29 cellular contexts compared by ENCODE assay signal in genomic region chr12:6888360-6888759, GRCh38. TPM values are rescaled to one million over a fixed set of nuclear protein-coding genes. Genes with fewer than 3 reads are reported as not detected.
DNase-seq lines count a peak whose midpoint lies in the region; ATAC-seq, FAIRE-seq and TF ChIP-seq lines count a peak whose summit lies in the region.
"Had no signal": no experiment of that assay in that cellular context is flagged by ENCODE, and none has a peak within 500 bp of the region (broad histone marks: within the 10 kb centered on the region; RNA-seq: fewer than 3 reads in every experiment).

No MANE protein-coding gene starts in this region.

- H3K27me3 ChIP-seq in K562 (ENCODE audit: control insufficient read depth in 2 of 2, insufficient read depth in 2 of 2, low read length in 2 of 2) (no peaks in the 10 kb centered on the region), transverse colon (no peaks in the 10 kb centered on the region), gastroesophageal sphincter (no peaks in the 10 kb centered on the region)
- H3K27me3 ChIP-seq: adrenal gland, uterus had no signal

- H3K4me3 Mint-ChIP-seq in nephron = peak overlapping the region; percentile 17 to 45 (median 18)
- H3K4me3 Mint-ChIP-seq: activated naive CD4-positive, alpha-beta T cell treated with anti-CD3 and anti-CD28 coated beads, Interleukin-2, amount 10 ng/mL, durations not matched to agents 7 days and 5 days; activated T-helper 17 cell treated with anti-CD3 and anti-CD28 coated beads, Interleukin-2, amount 50 U/mL, for 72 hours had no signal

- BruUV-seq in K562 (replicated peaks; lab: Mats Ljungman, UMichigan) = no TSS peak

- H3K27me3 Mint-ChIP-seq in nephron (ENCODE audit: low read depth) = peaks cover 4% of the 10 kb centered on the region
- H3K27me3 Mint-ChIP-seq: activated naive CD4-positive, alpha-beta T cell treated with anti-CD3 and anti-CD28 coated beads, Interleukin-2, amount 10 ng/mL, durations not matched to agents 7 days and 5 days; activated T-helper 17 cell treated with anti-CD3 and anti-CD28 coated beads, Interleukin-2, amount 50 U/mL, for 72 hours had no signal

- H3K36me3 Mint-ChIP-seq in nephron (ENCODE audit: low read depth) = peaks cover 7% of the 10 kb centered on the region

- DNase-seq in A549 (ENCODE audit: low read depth in 1 of 2, low spot score in 1 of 2) = no peak
- DNase-seq in H4 (ENCODE audit: low spot score) = peak; percentile 2
- DNase-seq in K562 (ENCODE audit: extremely low read depth in 1 of 4, low spot score in 3 of 4) = no peak
- DNase-seq in transverse colon = no peak
- no peak for DNase-seq in COLO668 (lab: John Stamatoyannopoulos, UW; ENCODE audit: unreplicated experiment)
- DNase-seq: activated CD4-positive, alpha-beta T cell treated with anti-CD3 and anti-CD28 coated beads, Interleukin-2, amount 50 U/mL, for 48 hours; activated naive CD4-positive, alpha-beta T cell treated with anti-CD3 and anti-CD28 coated beads, Interleukin-2, amount 10 ng/mL, durations not matched to agents 7 days and 5 days; C1 segment of cervical spinal cord; Calu3; cerebellar nuclear complex; dermis blood vessel endothelial cell; Kasumi-1; left cardiac atrium; NCI-H1417 treated with DMSO at 0.1 percent for 48 hours; NCI-H2029 treated with DMSO at 0.1 percent for 48 hours; NCI-H2227 treated with DMSO at 0.1 percent for 48 hours; NCI-H526; OCI-M1; stimulated activated naive CD4-positive, alpha-beta T cell treated with Interleukin-2 at 50 U/mL for 16 hours; uterus had no signal

- TF ChIP-seq EP300 in A549 (IDR thresholded peaks at IDR 0.05) (no peak), K562 (IDR thresholded peaks at IDR 0.05; ENCODE audit: low read length) (no peak), transverse colon (IDR thresholded peaks at IDR 0.05; ENCODE audit: low read depth) (no peak), gastroesophageal sphincter (IDR thresholded peaks at IDR 0.05) (no peak)

- H3K9me1 ChIP-seq in K562 (ENCODE audit: control insufficient read depth, insufficient read depth, low read length) = no peaks in the 10 kb centered on the region

- CTCF ChIA-PET in A549 (lab: Yijun Ruan, JAX) (interaction anchor here (1.1 to 9.5 kb wide), 2 partner anchors 13 to 35 kb away, joined by 3 to 399 read pairs; partner anchors contain the start of genes SPSB2 and TPI1), K562 (lab: Yijun Ruan, JAX; ENCODE audit: low intra/inter-chr PET ratio) (no interaction called here)

- H3K4me1 ChIP-seq in A549 = peaks cover 56% of the 10 kb centered on the region
- peaks cover 12 to 23% of the 10 kb centered on the region in 2 experiments; a peak in 4 of 5 replicates for H3K4me1 ChIP-seq in K562 (replicated peaks in 1 of 2; ENCODE audit: control insufficient read depth in 2 of 2, insufficient read depth in 2 of 2, low read length in 2 of 2)
- H3K4me1 ChIP-seq in transverse colon = peaks cover 3 to 21% (median 16%) of the 10 kb centered on the region in 4 donors
- peaks cover 0 to 19% (median 4%) of the 10 kb centered on the region in 3 donors for H3K4me1 ChIP-seq in gastroesophageal sphincter
- H3K4me1 ChIP-seq: uterus had no signal

- H3K36me3 ChIP-seq in K562 (ENCODE audit: control insufficient read depth, insufficient read depth, low read length) (peaks cover 14% of the 10 kb centered on the region; the same call in 1 of the 3 replicates), transverse colon (no peaks in the 10 kb centered on the region), gastroesophageal sphincter (peaks cover 0 to 24% of the 10 kb centered on the region in 2 donors)
- H3K36me3 ChIP-seq: uterus had no signal

- H2AFZ ChIP-seq in K562 (ENCODE audit: low read depth, low read length) = no peak overlapping the region
- H2AFZ ChIP-seq: parathyroid adenoma had no signal

- H3K4me1 Mint-ChIP-seq in nephron = peaks cover 13% of the 10 kb centered on the region

- no peak for TF ChIP-seq POLR2A in A549 (IDR thresholded peaks at IDR 0.05; ENCODE audit: low read length)
- no peak for TF ChIP-seq POLR2A in K562 (conservative IDR thresholded peaks at IDR 0.05)
- no peak for TF ChIP-seq POLR2A in transverse colon (IDR thresholded peaks at IDR 0.05)
- no peak for TF ChIP-seq POLR2A in gastroesophageal sphincter (IDR thresholded peaks at IDR 0.05)

- no peaks in the 10 kb centered on the region for H3K9me3 Mint-ChIP-seq in nephron
- H3K9me3 Mint-ChIP-seq: activated naive CD4-positive, alpha-beta T cell treated with anti-CD3 and anti-CD28 coated beads, Interleukin-2, amount 10 ng/mL, durations not matched to agents 7 days and 5 days; activated T-helper 17 cell treated with anti-CD3 and anti-CD28 coated beads, Interleukin-2, amount 50 U/mL, for 72 hours had no signal

- no peak for FAIRE-seq in A549 (lab: Jason Lieb, UNC)
- no peak for FAIRE-seq in K562 (lab: Jason Lieb, UNC)
- FAIRE-seq: endometrium, frontal cortex had no signal

- H3K79me2 ChIP-seq in K562 (ENCODE audit: control insufficient read depth, insufficient read depth, low read length) = 0 out of 3 replicates have a peak, but pooled peaks cover 2% of the 10 kb centered on the region
- H3K79me2 ChIP-seq: parathyroid adenoma had no signal

- H3K4me3 ChIP-seq in A549 (no peak overlapping the region), K562 (no peak overlapping the region), transverse colon (no peak overlapping the region), gastroesophageal sphincter (no peak overlapping the region)
- H3K4me3 ChIP-seq: adrenal gland, lung, smooth muscle cell, uterus had no signal

- H3K27ac Mint-ChIP-seq in nephron = peak overlapping the region; percentile 58 to 75 (median 63)
- H3K27ac Mint-ChIP-seq: activated naive CD4-positive, alpha-beta T cell treated with anti-CD3 and anti-CD28 coated beads, Interleukin-2, amount 10 ng/mL, durations not matched to agents 7 days and 5 days; activated T-helper 17 cell treated with anti-CD3 and anti-CD28 coated beads, Interleukin-2, amount 50 U/mL, for 72 hours had no signal

- POLR2A ChIA-PET in A549 (lab: Yijun Ruan, JAX) (no interaction called here), K562 (lab: Yijun Ruan, JAX) (interaction anchor here (0.6 to 1.4 kb wide), 2 partner anchors 15 to 20 kb away, joined by 3 to 5 read pairs; partner anchors contain the start of gene SPSB2)

- H3K4me2 ChIP-seq in A549 (no peak overlapping the region), K562 (ENCODE audit: insufficient read depth, low read length) (no peak overlapping the region)
- H3K4me2 ChIP-seq: smooth muscle cell had no signal

- TF ChIP-seq CTCF in A549 (IDR thresholded peaks at IDR 0.05) = no peak
- TF ChIP-seq CTCF in K562 (IDR thresholded peaks at IDR 0.05 in 2 of 3, conservative IDR thresholded peaks at IDR 0.05 in 1 of 3; ENCODE audit: insufficient read depth in 2 of 3, low read depth in 1 of 3, low read length in 3 of 3) = no peak
- no peak for TF ChIP-seq CTCF in nephron (IDR thresholded peaks at IDR 0.05; ENCODE audit: unreplicated experiment in 3 of 3)
- no peak for TF ChIP-seq CTCF in transverse colon (IDR thresholded peaks at IDR 0.05)
- no peak for TF ChIP-seq CTCF in gastroesophageal sphincter (IDR thresholded peaks at IDR 0.05)

- peak overlapping the region; percentile 91 to 94 for H3K27ac ChIP-seq in A549
- H3K27ac ChIP-seq in K562 (ENCODE audit: extremely low read depth, low read depth, low read length) = no peak overlapping the region
- no peak overlapping the region for H3K27ac ChIP-seq in transverse colon
- H3K27ac ChIP-seq in gastroesophageal sphincter = no peak overlapping the region
- H3K27ac ChIP-seq: adrenal gland, parathyroid adenoma, uterus had no signal

- H3K9me3 ChIP-seq in A549 (no peaks in the 10 kb centered on the region), K562 (replicated peaks; ENCODE audit: control insufficient read depth, insufficient read depth, low read depth, low read length) (no peaks in the 10 kb centered on the region), transverse colon (no peaks in the 10 kb centered on the region), gastroesophageal sphincter (no peaks in the 10 kb centered on the region)
- H3K9me3 ChIP-seq: adrenal gland, uterus had no signal

- no peak overlapping the region for H3K9ac ChIP-seq in K562 (ENCODE audit: insufficient read depth in 1 of 2, low read depth in 2 of 2, low read length in 2 of 2)
- H3K9ac ChIP-seq: parathyroid adenoma had no signal

- in situ Hi-C loops in K562 (cut with MboI) (no loop called here), transverse colon (cut with MboI; ENCODE audit: low pct_ligation_motif_present in 1 of 4, low pct_unique_long_range_greater_than_20kb in 1 of 4, low sequenced_read_pairs in 3 of 4) (no loop called here)

- TF ChIP-seq RAD21 in A549 (conservative IDR thresholded peaks at IDR 0.05 in 1 of 2, IDR thresholded peaks at IDR 0.05 in 1 of 2) (no peak), K562 (CRISPR knock-in tag; conservative IDR thresholded peaks at IDR 0.05 in 1 of 2, IDR thresholded peaks at IDR 0.05 in 1 of 2) (no peak)

- ATAC-seq in A549 = no peak
- no peak for ATAC-seq in K562
- ATAC-seq in gastroesophageal sphincter = no peak
- ATAC-seq: activated T-helper 17 cell treated with anti-CD3 and anti-CD28 coated beads, Interleukin-2, amount 50 U/mL, for 72 hours; left cardiac atrium had no signal

- H4K20me1 ChIP-seq in K562 (replicated peaks; ENCODE audit: control insufficient read depth, insufficient read depth, low read length) = no peaks in the 10 kb centered on the region

- intact Hi-C loops in K562 (cut with micrococcal nuclease) = no loop called here
- intact Hi-C loops in transverse colon (cut with DNase I; ENCODE audit: low total_unique reads) = no loop called here

- WGBS in A549 (ENCODE audit: missing lambda C conversion rate) = 92% methylated on average over 2 of the region's 2 CpGs
- WGBS in K562 (ENCODE audit: insufficient coverage, low coverage, missing lambda C conversion rate) = 88% methylated on average over 2 of the region's 2 CpGs
- WGBS in transverse colon (ENCODE audit: low coverage in 1 of 2), 2 donors = 70 to 92% methylated on average over 1 to 2 of the region's 2 CpGs
- 100% methylated on average over 1 to 2 of the region's 2 CpGs for WGBS in gastroesophageal sphincter (ENCODE audit: low coverage in 1 of 2), 2 donors

RNA-seq across cellular contexts. Expression of gene SPSB2, which starts 15.3 kb away (rescaled TPM):
- 15.3 and 16.8 TPM in 2 replicates for polyA plus RNA-seq in A549 (2011; rRNA removed)
- polyA plus RNA-seq in A549 (2012; cell fraction: cytosol; rRNA removed) = 42.8 and 51.9 TPM in 2 replicates
- 44.4 and 50.4 TPM in 2 replicates for polyA plus RNA-seq in A549 (2012; cell fraction: nucleus; rRNA removed)
- polyA plus RNA-seq in A549 (2017; fragmentation: RNase III; extraction: RNeasy Plus Mini Kit Qiagen cat#74134 plus additional on column Dnase treatment) = 20.8 to 22.1 TPM (median 21.8 TPM) in 3 replicates
- polyA minus RNA-seq in A549 (2011; rRNA and poly(A)+ RNA removed) = 8.9 and 9.8 TPM in 2 replicates
- total RNA-seq in H4 (2014; rRNA removed; shearing (Covaris generic)) = 10.8 TPM in 2 replicates
- 1.5 and 5.5 TPM in 2 replicates for total RNA-seq in K562 (2011; cell fraction: chromatin; rRNA removed; ENCODE audit: low replicate concordance)
- total RNA-seq in K562 (2011; cell fraction: nucleolus; rRNA removed) = 4.5 and 5.3 TPM in 2 replicates
- total RNA-seq in K562 (2011; cell fraction: nucleoplasm; rRNA removed) = 4.0 and 5.6 TPM in 2 replicates
- total RNA-seq in K562 (2014; rRNA removed) = 8.9 and 10.6 TPM in 2 replicates
- 1.3 and 1.6 TPM in 2 replicates for total RNA-seq in K562 (2014; rRNA removed; fragmentation: Illumina TruSeq; extraction: Trizol)
- total RNA-seq in K562 (2015; rRNA removed; fragmentation: Illumina TruSeq; extraction: Trizol) = 7.2 and 7.9 TPM in 2 replicates
- 7.5 and 9.4 TPM in 2 replicates for total RNA-seq in K562 (2021)
- polyA plus RNA-seq in K562 (2011; rRNA removed) = 1.9 and 3.0 TPM in 2 replicates
- polyA plus RNA-seq in K562 (2011; cell fraction: cytosol; rRNA removed) = 5.1 and 8.3 TPM in 2 replicates
- polyA plus RNA-seq in K562 (2011; cell fraction: nucleus; rRNA removed) = 5.3 and 7.2 TPM in 2 replicates
- 5.7 and 6.2 TPM in 2 replicates for polyA plus RNA-seq in K562 (2012)
- 1.4 and 5.5 TPM in 2 replicates for polyA plus RNA-seq in K562 (2014; fragmentation: Illumina TruSeq; extraction: Trizol)
- polyA plus RNA-seq in K562 (2014; fragmentation: Nextera tagmentation; extraction: Ambion mirVana) = under 1 TPM; 0.10 to 0.29 TPM
- polyA plus RNA-seq in K562 (2014; rRNA removed) = 10.5 and 13.7 TPM in 2 replicates
- polyA minus RNA-seq in K562 (2011; rRNA and poly(A)+ RNA removed) = 0.70 and 1.5 TPM in 2 replicates
- 2.0 and 2.5 TPM in 2 replicates for polyA minus RNA-seq in K562 (2011; cell fraction: cytosol; rRNA and poly(A)+ RNA removed)
- polyA minus RNA-seq in K562 (2011; cell fraction: nucleus; rRNA and poly(A)+ RNA removed) = 4.8 and 6.1 TPM in 2 replicates
- total RNA-seq in transverse colon = 10 to 100 TPM in 2 of 4 donors, 1 to 10 TPM in 2; 4.5 to 21.0 (median 8.2) TPM
- 10 to 100 TPM in 1 of 4 donors, 1 to 10 TPM in 3; 7.4 to 10.7 (median 8.1) TPM for total RNA-seq in gastroesophageal sphincter

RNA-seq across cellular contexts. Expression of gene LRRC23, which starts 16.3 kb away (rescaled TPM):
- polyA plus RNA-seq in A549 (2011; rRNA removed) = 33.3 and 40.4 TPM in 2 replicates
- polyA plus RNA-seq in A549 (2012; cell fraction: cytosol; rRNA removed) = 19.4 and 20.2 TPM in 2 replicates
- 11.1 and 15.2 TPM in 2 replicates for polyA plus RNA-seq in A549 (2012; cell fraction: nucleus; rRNA removed)
- 17.2 to 19.1 TPM (median 19.1 TPM) in 3 replicates for polyA plus RNA-seq in A549 (2017; fragmentation: RNase III; extraction: RNeasy Plus Mini Kit Qiagen cat#74134 plus additional on column Dnase treatment)
- polyA minus RNA-seq in A549 (2011; rRNA and poly(A)+ RNA removed) = 16.6 and 22.1 TPM in 2 replicates
- 4.1 and 12.2 TPM in 2 replicates for total RNA-seq in H4 (2014; rRNA removed; shearing (Covaris generic))
- 9.1 and 10.2 TPM in 2 replicates for total RNA-seq in K562 (2011; cell fraction: chromatin; rRNA removed; ENCODE audit: low replicate concordance)
- total RNA-seq in K562 (2011; cell fraction: nucleolus; rRNA removed) = 4.8 and 5.7 TPM in 2 replicates
- total RNA-seq in K562 (2011; cell fraction: nucleoplasm; rRNA removed) = 4.7 and 5.9 TPM in 2 replicates
- 3.1 TPM in 2 replicates for total RNA-seq in K562 (2014; rRNA removed)
- total RNA-seq in K562 (2014; rRNA removed; fragmentation: Illumina TruSeq; extraction: Trizol) = 4.2 and 4.3 TPM in 2 replicates
- 2.5 and 3.4 TPM in 2 replicates for total RNA-seq in K562 (2015; rRNA removed; fragmentation: Illumina TruSeq; extraction: Trizol)
- total RNA-seq in K562 (2021) = 2.1 and 3.0 TPM in 2 replicates
- 7.0 and 7.8 TPM in 2 replicates for polyA plus RNA-seq in K562 (2011; rRNA removed)
- 5.4 and 7.8 TPM in 2 replicates for polyA plus RNA-seq in K562 (2011; cell fraction: cytosol; rRNA removed)
- 6.2 and 7.4 TPM in 2 replicates for polyA plus RNA-seq in K562 (2011; cell fraction: nucleus; rRNA removed)
- polyA plus RNA-seq in K562 (2012) = 3.9 and 8.8 TPM in 2 replicates
- polyA plus RNA-seq in K562 (2014; fragmentation: Illumina TruSeq; extraction: Trizol) = 4.4 and 5.3 TPM in 2 replicates
- 1 to 10 TPM; 2.7 to 2.8 TPM for polyA plus RNA-seq in K562 (2014; fragmentation: Nextera tagmentation; extraction: Ambion mirVana)
- 2.2 and 4.6 TPM in 2 replicates for polyA plus RNA-seq in K562 (2014; rRNA removed)
- 4.8 and 6.5 TPM in 2 replicates for polyA minus RNA-seq in K562 (2011; rRNA and poly(A)+ RNA removed)
- polyA minus RNA-seq in K562 (2011; cell fraction: cytosol; rRNA and poly(A)+ RNA removed) = 2.4 TPM in 1 of 2 replicates, not detected in the other
- 1.1 and 6.7 TPM in 2 replicates for polyA minus RNA-seq in K562 (2011; cell fraction: nucleus; rRNA and poly(A)+ RNA removed)
- 10 to 100 TPM in 1 of 4 donors, 1 to 10 TPM in 1, under 1 TPM in 1, not detected in 1; 0.60 to 11.3 (median 5.9) TPM for total RNA-seq in transverse colon
- 10 to 100 TPM in 3 of 4 donors, 1 to 10 TPM in 1; 8.8 to 16.6 (median 13.6) TPM for total RNA-seq in gastroesophageal sphincter

RNA-seq across cellular contexts. Expression of gene TPI1, which starts 21.0 kb away (rescaled TPM):
- polyA plus RNA-seq in A549 (2011; rRNA removed) = 1,913 and 2,511 TPM in 2 replicates
- 2,740 and 2,946 TPM in 2 replicates for polyA plus RNA-seq in A549 (2012; cell fraction: cytosol; rRNA removed)
- polyA plus RNA-seq in A549 (2012; cell fraction: nucleus; rRNA removed) = 1,813 and 1,843 TPM in 2 replicates
- polyA plus RNA-seq in A549 (2017; fragmentation: RNase III; extraction: RNeasy Plus Mini Kit Qiagen cat#74134 plus additional on column Dnase treatment) = 1,221 to 1,293 TPM (median 1,253 TPM) in 3 replicates
- polyA minus RNA-seq in A549 (2011; rRNA and poly(A)+ RNA removed) = 2,693 and 3,241 TPM in 2 replicates
- total RNA-seq in H4 (2014; rRNA removed; shearing (Covaris generic)) = 2,242 and 2,549 TPM in 2 replicates
- total RNA-seq in K562 (2011; cell fraction: chromatin; rRNA removed; ENCODE audit: low replicate concordance) = 247 and 515 TPM in 2 replicates
- total RNA-seq in K562 (2011; cell fraction: nucleolus; rRNA removed) = 482 and 515 TPM in 2 replicates
- total RNA-seq in K562 (2011; cell fraction: nucleoplasm; rRNA removed) = 405 and 412 TPM in 2 replicates
- 810 and 1,081 TPM in 2 replicates for total RNA-seq in K562 (2014; rRNA removed)
- 553 and 662 TPM in 2 replicates for total RNA-seq in K562 (2014; rRNA removed; fragmentation: Illumina TruSeq; extraction: Trizol)
- total RNA-seq in K562 (2015; rRNA removed; fragmentation: Illumina TruSeq; extraction: Trizol) = 816 and 892 TPM in 2 replicates
- total RNA-seq in K562 (2021) = 678 and 684 TPM in 2 replicates
- 1,939 and 1,978 TPM in 2 replicates for polyA plus RNA-seq in K562 (2011; rRNA removed)
- polyA plus RNA-seq in K562 (2011; cell fraction: cytosol; rRNA removed) = 2,885 and 2,924 TPM in 2 replicates
- 1,145 and 1,403 TPM in 2 replicates for polyA plus RNA-seq in K562 (2011; cell fraction: nucleus; rRNA removed)
- polyA plus RNA-seq in K562 (2012) = 681 and 688 TPM in 2 replicates
- 1,007 and 1,220 TPM in 2 replicates for polyA plus RNA-seq in K562 (2014; fragmentation: Illumina TruSeq; extraction: Trizol)
- polyA plus RNA-seq in K562 (2014; fragmentation: Nextera tagmentation; extraction: Ambion mirVana) = 1,000 to 10,000 TPM; 4,965 to 4,971 TPM
- 764 and 829 TPM in 2 replicates for polyA plus RNA-seq in K562 (2014; rRNA removed)
- 1,244 and 1,320 TPM in 2 replicates for polyA minus RNA-seq in K562 (2011; rRNA and poly(A)+ RNA removed)
- 431 and 480 TPM in 2 replicates for polyA minus RNA-seq in K562 (2011; cell fraction: cytosol; rRNA and poly(A)+ RNA removed)
- polyA minus RNA-seq in K562 (2011; cell fraction: nucleus; rRNA and poly(A)+ RNA removed) = 154 and 318 TPM in 2 replicates
- 100 to 1,000 TPM; 360 to 671 (median 400) TPM for total RNA-seq in transverse colon
- total RNA-seq in gastroesophageal sphincter = 100 to 1,000 TPM; 324 to 473 (median 392) TPM

RNA-seq across cellular contexts. Expression of gene ENO2, which starts 26.0 kb away (rescaled TPM):
- polyA plus RNA-seq in A549 (2011; rRNA removed) (26.2 and 45.1 TPM in 2 replicates), A549 (2017; fragmentation: RNase III; extraction: RNeasy Plus Mini Kit Qiagen cat#74134 plus additional on column Dnase treatment) (31.0 to 38.6 TPM (median 31.6 TPM) in 3 replicates), K562 (2011; rRNA removed) (43.3 and 70.5 TPM in 2 replicates), K562 (2014; fragmentation: Illumina TruSeq; extraction: Trizol) (22.8 and 25.2 TPM in 2 replicates), K562 (2014; fragmentation: Nextera tagmentation; extraction: Ambion mirVana) (10 to 100 TPM; 23.2 to 27.6 TPM), K562 (2014; rRNA removed) (20.5 and 21.0 TPM in 2 replicates)
- 38.3 and 43.1 TPM in 2 replicates for polyA plus RNA-seq in A549 (2012; cell fraction: cytosol; rRNA removed)
- polyA plus RNA-seq in A549 (2012; cell fraction: nucleus; rRNA removed) = 103 and 139 TPM in 2 replicates
- polyA minus RNA-seq in A549 (2011; rRNA and poly(A)+ RNA removed) = 20.9 and 25.3 TPM in 2 replicates
- 10.6 and 11.2 TPM in 2 replicates for total RNA-seq in H4 (2014; rRNA removed; shearing (Covaris generic))
- total RNA-seq in K562 (2011; cell fraction: chromatin; rRNA removed; ENCODE audit: low replicate concordance) = 58.9 and 105 TPM in 2 replicates
- total RNA-seq in K562 (2011; cell fraction: nucleolus; rRNA removed) = 52.2 and 55.9 TPM in 2 replicates
- 54.7 and 61.2 TPM in 2 replicates for total RNA-seq in K562 (2011; cell fraction: nucleoplasm; rRNA removed)
- total RNA-seq in K562 (2014; rRNA removed) (10.9 and 14.1 TPM in 2 replicates), K562 (2014; rRNA removed; fragmentation: Illumina TruSeq; extraction: Trizol) (10.2 and 12.4 TPM in 2 replicates), K562 (2015; rRNA removed; fragmentation: Illumina TruSeq; extraction: Trizol) (13.0 and 13.9 TPM in 2 replicates), K562 (2021) (18.1 and 20.3 TPM in 2 replicates), transverse colon (10 to 100 TPM in 2 of 4 donors, 1 to 10 TPM in 2; 7.2 to 14.1 (median 9.6) TPM), gastroesophageal sphincter (10 to 100 TPM; 31.2 to 68.2 (median 43.5) TPM)
- 33.7 and 81.5 TPM in 2 replicates for polyA plus RNA-seq in K562 (2011; cell fraction: cytosol; rRNA removed)
- 166 and 226 TPM in 2 replicates for polyA plus RNA-seq in K562 (2011; cell fraction: nucleus; rRNA removed)
- 49.7 and 51.0 TPM in 2 replicates for polyA plus RNA-seq in K562 (2012)
- polyA minus RNA-seq in K562 (2011; rRNA and poly(A)+ RNA removed) = 24.6 and 30.6 TPM in 2 replicates
- polyA minus RNA-seq in K562 (2011; cell fraction: cytosol; rRNA and poly(A)+ RNA removed) = 11.5 and 21.7 TPM in 2 replicates
- 18.6 and 33.5 TPM in 2 replicates for polyA minus RNA-seq in K562 (2011; cell fraction: nucleus; rRNA and poly(A)+ RNA removed)

RNA-seq across cellular contexts. Expression of gene USP5, which starts 36.4 kb away (rescaled TPM):
- polyA plus RNA-seq in A549 (2011; rRNA removed) (58.6 and 64.5 TPM in 2 replicates), A549 (2017; fragmentation: RNase III; extraction: RNeasy Plus Mini Kit Qiagen cat#74134 plus additional on column Dnase treatment) (75.3 to 78.2 TPM (median 76.9 TPM) in 3 replicates), K562 (2011; rRNA removed) (48.6 and 52.9 TPM in 2 replicates), K562 (2014; fragmentation: Illumina TruSeq; extraction: Trizol) (72.8 and 91.3 TPM in 2 replicates), K562 (2014; fragmentation: Nextera tagmentation; extraction: Ambion mirVana) (1 to 10 TPM; 1.4 to 3.4 TPM), K562 (2014; rRNA removed) (44.9 and 45.4 TPM in 2 replicates)
- polyA plus RNA-seq in A549 (2012; cell fraction: cytosol; rRNA removed) = 101 and 110 TPM in 2 replicates
- polyA plus RNA-seq in A549 (2012; cell fraction: nucleus; rRNA removed) = 224 and 245 TPM in 2 replicates
- polyA minus RNA-seq in A549 (2011; rRNA and poly(A)+ RNA removed) = 155 and 161 TPM in 2 replicates
- 86.2 and 91.4 TPM in 2 replicates for total RNA-seq in H4 (2014; rRNA removed; shearing (Covaris generic))
- 34.6 and 100 TPM in 2 replicates for total RNA-seq in K562 (2011; cell fraction: chromatin; rRNA removed; ENCODE audit: low replicate concordance)
- 63.3 and 65.9 TPM in 2 replicates for total RNA-seq in K562 (2011; cell fraction: nucleolus; rRNA removed)
- 36.9 and 44.7 TPM in 2 replicates for total RNA-seq in K562 (2011; cell fraction: nucleoplasm; rRNA removed)
- total RNA-seq in K562 (2014; rRNA removed) (64.3 and 69.8 TPM in 2 replicates), K562 (2014; rRNA removed; fragmentation: Illumina TruSeq; extraction: Trizol) (26.3 and 32.5 TPM in 2 replicates), K562 (2015; rRNA removed; fragmentation: Illumina TruSeq; extraction: Trizol) (59.4 and 59.8 TPM in 2 replicates), K562 (2021) (103 and 107 TPM in 2 replicates), transverse colon (100 to 1,000 TPM in 1 of 4 donors, 10 to 100 TPM in 3; 30.5 to 171 (median 35.4) TPM), gastroesophageal sphincter (10 to 100 TPM; 43.4 to 70.9 (median 65.0) TPM)
- 43.0 and 64.9 TPM in 2 replicates for polyA plus RNA-seq in K562 (2011; cell fraction: cytosol; rRNA removed)
- 84.2 and 119 TPM in 2 replicates for polyA plus RNA-seq in K562 (2011; cell fraction: nucleus; rRNA removed)
- polyA plus RNA-seq in K562 (2012) = 53.9 and 72.4 TPM in 2 replicates
- polyA minus RNA-seq in K562 (2011; rRNA and poly(A)+ RNA removed) = 54.8 and 77.1 TPM in 2 replicates
- 44.9 and 47.5 TPM in 2 replicates for polyA minus RNA-seq in K562 (2011; cell fraction: cytosol; rRNA and poly(A)+ RNA removed)
- polyA minus RNA-seq in K562 (2011; cell fraction: nucleus; rRNA and poly(A)+ RNA removed) = 22.6 and 28.9 TPM in 2 replicates

Comparison
In these comparisons a context has a peak if more than half of its experiments do, and no peak if none do; other contexts are left out.
1. H3K27ac ChIP-seq: peak in A549 (2 of 2); none in K562 (single experiment), transverse colon (0 of 4) and gastroesophageal sphincter (0 of 4).
2. Of the 35 proteins assayed by ChIP-seq in both K562 and A549: peak only in K562: none; only in A549: none; in both: MAFK; in neither: 34.